Comparison of ENCODE assay signal across 10 cellular contexts in genomic region chr14:77037338-77037782, GRCh38. TPM values are rescaled to one million over a fixed set of nuclear protein-coding genes. Genes with fewer than 3 reads are reported as not detected.
DNase-seq lines count a peak whose midpoint lies in the region; ATAC-seq and TF ChIP-seq lines count a peak whose summit lies in the region.
"Had no signal": no experiment of that assay in that cellular context is flagged by ENCODE, and none has a peak within 500 bp of the region (broad histone marks: within the 10 kb centered on the region; RNA-seq: fewer than 3 reads in every experiment).

No MANE protein-coding gene starts in this region.

- H3K36me3 ChIP-seq in skeletal muscle satellite cell (ENCODE audit: insufficient read depth, low read length), result no peaks in the 10 kb centered on the region
- H3K36me3 ChIP-seq: pancreas had no signal

- no peak for ATAC-seq in effector memory CD8-positive, alpha-beta T cell (replicated peaks)
- no peak for ATAC-seq in HG02678 (IDR thresholded peaks at IDR 0.05; ENCODE audit: unreplicated experiment)
- no peak for ATAC-seq in HG03520 (IDR thresholded peaks at IDR 0.05; ENCODE audit: unreplicated experiment)
- ATAC-seq: pancreas had no signal

- peaks cover 74% of the 10 kb centered on the region for H3K4me1 ChIP-seq in skeletal muscle satellite cell (ENCODE audit: control insufficient read depth, insufficient read depth, low read length)

- peak overlapping the region; percentile 85 to 87 for H3K27ac Mint-ChIP-seq in effector memory CD8-positive, alpha-beta T cell

- H3K9me3 Mint-ChIP-seq in effector memory CD8-positive, alpha-beta T cell, result no peaks in the 10 kb centered on the region

- H3K9ac ChIP-seq in skeletal muscle satellite cell (ENCODE audit: low read depth, low read length), result peak overlapping the region; percentile 32

- H3K36me3 Mint-ChIP-seq in effector memory CD8-positive, alpha-beta T cell (ENCODE audit: insufficient read depth), result peaks cover 47% of the 10 kb centered on the region

- H3K4me3 ChIP-seq in skeletal muscle satellite cell (ENCODE audit: low read length), result no peak overlapping the region
- H3K4me3 ChIP-seq: pancreas had no signal

- peak overlapping the region in 1 of 2 donors; percentile 41 for H3K4me3 Mint-ChIP-seq in effector memory CD8-positive, alpha-beta T cell

- peaks cover 62 to 70% of the 10 kb centered on the region in 2 donors for H3K4me1 Mint-ChIP-seq in effector memory CD8-positive, alpha-beta T cell (ENCODE audit: low read depth in 2 of 2)

- peak overlapping the region; percentile 89 for H3K4me2 ChIP-seq in skeletal muscle satellite cell (ENCODE audit: low read length)

- no peaks in the 10 kb centered on the region for H3K9me3 ChIP-seq in skeletal muscle satellite cell (replicated peaks; ENCODE audit: low read length)
- H3K9me3 ChIP-seq: pancreas had no signal

- DNase-seq in HEK293T (ENCODE audit: extremely low spot score) (no peak), NCI-H748 treated with DMSO at 0.1 percent for 48 hours (lab: John Stamatoyannopoulos, UW) (peak; percentile 84), globus pallidus (ENCODE audit: low spot score) (no peak), H4 (ENCODE audit: low spot score) (no peak)
- DNase-seq in effector memory CD8-positive, alpha-beta T cell, result no peak
- DNase-seq: NCI-H1694 treated with DMSO at 0.1 percent for 48 hours had no signal

- CTCF ChIA-PET in HEK293T (lab: Yijun Ruan, JAX), result interaction anchor here (0.7 to 1.1 kb wide), 2 partner anchors 76 to 80 kb away, joined by 3 to 4 read pairs; no protein-coding TSS in a partner anchor

- H3K27me3 ChIP-seq in skeletal muscle satellite cell (ENCODE audit: control insufficient read depth, insufficient read depth, low read length), result no peaks in the 10 kb centered on the region
- H3K27me3 ChIP-seq: pancreas had no signal

- POLR2A ChIA-PET in HEK293T (lab: Yijun Ruan, JAX), result interaction anchor here (1.2 to 2.1 kb wide), 3 partner anchors 8 to 116 kb away, joined by 3 to 10 read pairs (median 3); no protein-coding TSS in a partner anchor

- no peaks in the 10 kb centered on the region for H3K27me3 Mint-ChIP-seq in effector memory CD8-positive, alpha-beta T cell

TF ChIP-seq in HEK293T, 16 proteins besides CTCF, POLR2A, EP300 and RAD21:
- TF ChIP-seq, protein P1, sequence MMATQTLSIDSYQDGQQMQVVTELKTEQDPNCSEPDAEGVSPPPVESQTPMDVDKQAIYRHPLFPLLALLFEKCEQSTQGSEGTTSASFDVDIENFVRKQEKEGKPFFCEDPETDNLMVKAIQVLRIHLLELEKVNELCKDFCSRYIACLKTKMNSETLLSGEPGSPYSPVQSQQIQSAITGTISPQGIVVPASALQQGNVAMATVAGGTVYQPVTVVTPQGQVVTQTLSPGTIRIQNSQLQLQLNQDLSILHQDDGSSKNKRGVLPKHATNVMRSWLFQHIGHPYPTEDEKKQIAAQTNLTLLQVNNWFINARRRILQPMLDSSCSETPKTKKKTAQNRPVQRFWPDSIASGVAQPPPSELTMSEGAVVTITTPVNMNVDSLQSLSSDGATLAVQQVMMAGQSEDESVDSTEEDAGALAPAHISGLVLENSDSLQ (IDR thresholded peaks at IDR 0.05), result peak; percentile 21; the same call in 1 of the 2 replicates
- no peak for TF ChIP-seq ARNT (IDR thresholded peaks at IDR 0.05)

RNA-seq across cellular contexts. Expression of gene IRF2BPL, which starts 8.9 kb away (rescaled TPM):
- 11.4 and 15.5 TPM in 2 replicates for total RNA-seq in skeletal muscle satellite cell (2012; rRNA removed)
- 8.7 and 17.5 TPM in 2 replicates for total RNA-seq in H4 (2014; rRNA removed; shearing (Covaris generic))
